ENCODE assay signal across 8 cellular contexts in genomic region chr16:590165-590874, GRCh38. TPM values are rescaled to one million over a fixed set of nuclear protein-coding genes. Genes with fewer than 3 reads are reported as not detected.
A peak's percentile ranks its signal among the peaks of the same experiment; 100 is the strongest.
DNase-seq lines count a peak whose midpoint lies in the region; ATAC-seq, FAIRE-seq and TF ChIP-seq lines count a peak whose summit lies in the region.

No MANE protein-coding gene starts in this region.

- H3K36me3 Mint-ChIP-seq in activated T-helper 17 cell treated with anti-CD3 and anti-CD28 coated beads, Interleukin-2, amount 50 U/mL, for 72 hours (ENCODE audit: low read depth): peaks cover 16% of the 10 kb centered on the region
- H3K36me3 Mint-ChIP-seq in stimulated activated effector memory CD8-positive, alpha-beta T cell treated with anti-CD3 and anti-CD28 coated beads, Interleukin-12 subunit alpha, Interleukin-12 subunit beta, amount 100 ng/mL, for 72 hours: peaks cover 36% of the 10 kb centered on the region

- peak; percentile 46; the same call in 1 of the 2 replicates for TF ChIP-seq POLR2A in H54 (IDR thresholded peaks at IDR 0.05; ENCODE audit: low read depth, low read length)

- H3K4me3 ChIP-seq in iPS-11a (ENCODE audit: low read depth, low read length): peak overlapping the region; percentile 83

- H3K27ac Mint-ChIP-seq in activated T-helper 17 cell treated with anti-CD3 and anti-CD28 coated beads, Interleukin-2, amount 50 U/mL, for 72 hours: peak overlapping the region; percentile 83
- H3K27ac Mint-ChIP-seq in stimulated activated effector memory CD8-positive, alpha-beta T cell treated with anti-CD3 and anti-CD28 coated beads, Interleukin-12 subunit alpha, Interleukin-12 subunit beta, amount 100 ng/mL, for 72 hours: peak overlapping the region; percentile 99

- DNase-seq in AG20443 (ENCODE audit: low spot score) (peak; percentile 76), H54 (ENCODE audit: insufficient read length, low spot score) (no peak), NCI-H345 (lab: John Stamatoyannopoulos, UW) (no peak), NCI-H187 treated with DMSO at 0.1 percent for 48 hours (lab: John Stamatoyannopoulos, UW) (no peak)
- peak in 1 of 2 donors; percentile 67 for DNase-seq in stimulated activated effector memory CD8-positive, alpha-beta T cell treated with anti-CD3 and anti-CD28 coated beads, Interleukin-12 subunit alpha, Interleukin-12 subunit beta, amount 100 ng/mL, for 72 hours (ENCODE audit: low spot score in 2 of 2)

- H3K9me3 Mint-ChIP-seq in activated T-helper 17 cell treated with anti-CD3 and anti-CD28 coated beads, Interleukin-2, amount 50 U/mL, for 72 hours: no peaks in the 10 kb centered on the region
- H3K9me3 Mint-ChIP-seq in stimulated activated effector memory CD8-positive, alpha-beta T cell treated with anti-CD3 and anti-CD28 coated beads, Interleukin-12 subunit alpha, Interleukin-12 subunit beta, amount 100 ng/mL, for 72 hours: no peaks in the 10 kb centered on the region

- H3K27me3 Mint-ChIP-seq in activated T-helper 17 cell treated with anti-CD3 and anti-CD28 coated beads, Interleukin-2, amount 50 U/mL, for 72 hours: no peaks in the 10 kb centered on the region

- peak overlapping the region; percentile 92 for H3K4me3 Mint-ChIP-seq in activated T-helper 17 cell treated with anti-CD3 and anti-CD28 coated beads, Interleukin-2, amount 50 U/mL, for 72 hours
- H3K4me3 Mint-ChIP-seq in stimulated activated effector memory CD8-positive, alpha-beta T cell treated with anti-CD3 and anti-CD28 coated beads, Interleukin-12 subunit alpha, Interleukin-12 subunit beta, amount 100 ng/mL, for 72 hours: peak overlapping the region; percentile 94

- no peak for FAIRE-seq in H54 (lab: Jason Lieb, UNC)

- H3K4me1 Mint-ChIP-seq in activated T-helper 17 cell treated with anti-CD3 and anti-CD28 coated beads, Interleukin-2, amount 50 U/mL, for 72 hours: peaks cover 19% of the 10 kb centered on the region
- peaks cover 58% of the 10 kb centered on the region for H3K4me1 Mint-ChIP-seq in stimulated activated effector memory CD8-positive, alpha-beta T cell treated with anti-CD3 and anti-CD28 coated beads, Interleukin-12 subunit alpha, Interleukin-12 subunit beta, amount 100 ng/mL, for 72 hours

- ATAC-seq in activated T-helper 17 cell treated with anti-CD3 and anti-CD28 coated beads, Interleukin-2, amount 50 U/mL, for 72 hours (replicated peaks): no peak
- ATAC-seq in stimulated activated effector memory CD8-positive, alpha-beta T cell treated with anti-CD3 and anti-CD28 coated beads, Interleukin-12 subunit alpha, Interleukin-12 subunit beta, amount 100 ng/mL, for 72 hours: peak; percentile 1
- ATAC-seq in GM19023 (IDR thresholded peaks at IDR 0.05; ENCODE audit: unreplicated experiment): no peak

RNA-seq across cellular contexts. Expression of gene RAB40C, which starts 0.5 kb away (rescaled TPM):
- total RNA-seq in activated T-helper 17 cell treated with anti-CD3 and anti-CD28 coated beads, Interleukin-2, amount 50 U/mL, for 72 hours: 10 to 100 TPM; 12.9 TPM

RNA-seq across cellular contexts. Expression of gene PIGQ, which starts 20.6 kb away (rescaled TPM):
- 10 to 100 TPM; 28.0 to 34.2 TPM for total RNA-seq in activated T-helper 17 cell treated with anti-CD3 and anti-CD28 coated beads, Interleukin-2, amount 50 U/mL, for 72 hours

RNA-seq across cellular contexts. Expression of gene NHLRC4, which starts 23.5 kb away (rescaled TPM):
- total RNA-seq in activated T-helper 17 cell treated with anti-CD3 and anti-CD28 coated beads, Interleukin-2, amount 50 U/mL, for 72 hours: 1 to 10 TPM in 1 of 2 donors, under 1 TPM in 1; 0.80 to 1.1 TPM

RNA-seq across cellular contexts. Expression of gene PRR35, which starts 30.1 kb away (rescaled TPM):
- total RNA-seq in activated T-helper 17 cell treated with anti-CD3 and anti-CD28 coated beads, Interleukin-2, amount 50 U/mL, for 72 hours: not detected

RNA-seq across cellular contexts. Expression of gene WFIKKN1, which starts 40.5 kb away (rescaled TPM):
- under 1 TPM; 0.45 to 0.53 TPM for total RNA-seq in activated T-helper 17 cell treated with anti-CD3 and anti-CD28 coated beads, Interleukin-2, amount 50 U/mL, for 72 hours
